2 cellular contexts compared by ENCODE assay signal in the genomic region with DNA sequence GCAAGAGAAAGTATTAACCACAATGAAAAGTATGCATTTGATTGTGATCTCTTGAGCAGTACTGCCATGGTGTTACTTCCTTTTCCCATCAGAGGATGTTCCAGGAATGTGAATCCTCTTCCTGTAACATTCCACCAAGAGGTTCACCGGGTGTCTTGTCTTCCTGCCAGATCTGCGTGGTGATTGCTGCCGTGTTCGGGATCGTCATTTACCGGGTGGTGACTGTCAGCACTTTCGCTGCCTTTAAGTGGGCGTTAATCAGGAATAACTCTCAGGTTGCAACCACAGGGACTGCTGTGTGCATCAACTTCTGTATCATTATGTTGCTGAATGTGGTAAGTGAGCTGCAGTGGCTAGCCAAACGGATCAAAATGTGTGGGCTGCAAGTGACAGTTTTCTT.
TF ChIP-seq lines count a peak whose summit lies in the region.

No MANE protein-coding gene starts in this region.

TF ChIP-seq in A549, 52 proteins besides CTCF, POLR2A, EP300 and RAD21 (continued from another document):
- TF ChIP-seq, protein P1, sequence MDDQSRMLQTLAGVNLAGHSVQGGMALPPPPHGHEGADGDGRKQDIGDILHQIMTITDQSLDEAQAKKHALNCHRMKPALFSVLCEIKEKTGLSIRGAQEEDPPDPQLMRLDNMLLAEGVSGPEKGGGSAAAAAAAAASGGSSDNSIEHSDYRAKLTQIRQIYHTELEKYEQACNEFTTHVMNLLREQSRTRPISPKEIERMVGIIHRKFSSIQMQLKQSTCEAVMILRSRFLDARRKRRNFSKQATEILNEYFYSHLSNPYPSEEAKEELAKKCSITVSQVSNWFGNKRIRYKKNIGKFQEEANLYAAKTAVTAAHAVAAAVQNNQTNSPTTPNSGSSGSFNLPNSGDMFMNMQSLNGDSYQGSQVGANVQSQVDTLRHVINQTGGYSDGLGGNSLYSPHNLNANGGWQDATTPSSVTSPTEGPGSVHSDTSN (IDR thresholded peaks at IDR 0.05) = no peak
- no peak for TF ChIP-seq NR3C1 (IDR thresholded peaks at IDR 0.05)
- no peak for TF ChIP-seq HDAC2 (IDR thresholded peaks at IDR 0.05)
- TF ChIP-seq, protein P2, sequence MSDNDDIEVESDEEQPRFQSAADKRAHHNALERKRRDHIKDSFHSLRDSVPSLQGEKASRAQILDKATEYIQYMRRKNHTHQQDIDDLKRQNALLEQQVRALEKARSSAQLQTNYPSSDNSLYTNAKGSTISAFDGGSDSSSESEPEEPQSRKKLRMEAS (IDR thresholded peaks at IDR 0.05) = no peak
- TF ChIP-seq NPAS2 (CRISPR knock-in tag; IDR thresholded peaks at IDR 0.05; ENCODE audit: borderline replicate concordance) = no peak
- TF ChIP-seq FOXS1 (CRISPR knock-in tag; IDR thresholded peaks at IDR 0.05) = no peak
- TF ChIP-seq HOXA7 (CRISPR knock-in tag; IDR thresholded peaks at IDR 0.05) = no peak
- no peak for TF ChIP-seq KDM5A (IDR thresholded peaks at IDR 0.05)
- TF ChIP-seq ZNF302 (CRISPR knock-in tag; IDR thresholded peaks at IDR 0.05) = no peak
TF ChIP-seq in A549: peak in this region for 0.

TF ChIP-seq in SK-N-SH treated with all-trans-retinoic acid at 6 μM for 48 hours, 23 proteins besides CTCF, POLR2A, EP300 and RAD21 (continued from another document):
- no peak for TF ChIP-seq PATZ1 (CRISPR knock-in tag; IDR thresholded peaks at IDR 0.05; ENCODE audit: borderline replicate concordance)
- TF ChIP-seq, protein P3, sequence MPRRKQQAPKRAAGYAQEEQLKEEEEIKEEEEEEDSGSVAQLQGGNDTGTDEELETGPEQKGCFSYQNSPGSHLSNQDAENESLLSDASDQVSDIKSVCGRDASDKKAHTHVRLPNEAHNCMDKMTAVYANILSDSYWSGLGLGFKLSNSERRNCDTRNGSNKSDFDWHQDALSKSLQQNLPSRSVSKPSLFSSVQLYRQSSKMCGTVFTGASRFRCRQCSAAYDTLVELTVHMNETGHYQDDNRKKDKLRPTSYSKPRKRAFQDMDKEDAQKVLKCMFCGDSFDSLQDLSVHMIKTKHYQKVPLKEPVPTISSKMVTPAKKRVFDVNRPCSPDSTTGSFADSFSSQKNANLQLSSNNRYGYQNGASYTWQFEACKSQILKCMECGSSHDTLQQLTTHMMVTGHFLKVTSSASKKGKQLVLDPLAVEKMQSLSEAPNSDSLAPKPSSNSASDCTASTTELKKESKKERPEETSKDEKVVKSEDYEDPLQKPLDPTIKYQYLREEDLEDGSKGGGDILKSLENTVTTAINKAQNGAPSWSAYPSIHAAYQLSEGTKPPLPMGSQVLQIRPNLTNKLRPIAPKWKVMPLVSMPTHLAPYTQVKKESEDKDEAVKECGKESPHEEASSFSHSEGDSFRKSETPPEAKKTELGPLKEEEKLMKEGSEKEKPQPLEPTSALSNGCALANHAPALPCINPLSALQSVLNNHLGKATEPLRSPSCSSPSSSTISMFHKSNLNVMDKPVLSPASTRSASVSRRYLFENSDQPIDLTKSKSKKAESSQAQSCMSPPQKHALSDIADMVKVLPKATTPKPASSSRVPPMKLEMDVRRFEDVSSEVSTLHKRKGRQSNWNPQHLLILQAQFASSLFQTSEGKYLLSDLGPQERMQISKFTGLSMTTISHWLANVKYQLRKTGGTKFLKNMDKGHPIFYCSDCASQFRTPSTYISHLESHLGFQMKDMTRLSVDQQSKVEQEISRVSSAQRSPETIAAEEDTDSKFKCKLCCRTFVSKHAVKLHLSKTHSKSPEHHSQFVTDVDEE (CRISPR knock-in tag; IDR thresholded peaks at IDR 0.05) = no peak
TF ChIP-seq in SK-N-SH treated with all-trans-retinoic acid at 6 μM for 48 hours: peak in this region for 0.
